15 cellular contexts compared by ENCODE assay signal in genomic region chr6:170003027-170003426, GRCh38.
A peak's percentile ranks its signal among the peaks of the same experiment; 100 is the strongest.
DNase-seq lines count a peak whose midpoint lies in the region; ATAC-seq and TF ChIP-seq lines count a peak whose summit lies in the region.
"Had no signal": no experiment of that assay in that cellular context is flagged by ENCODE, and none has a peak within 500 bp of the region (broad histone marks: within the 10 kb centered on the region; RNA-seq: fewer than 3 reads in every experiment).

No MANE protein-coding gene starts in this region.

- peaks cover 33% of the 10 kb centered on the region for H3K9me3 Mint-ChIP-seq in activated naive CD4-positive, alpha-beta T cell treated with anti-CD3 and anti-CD28 coated beads for 36 hours

- H3K27ac ChIP-seq in PC-9, result no peak overlapping the region
- H3K27ac ChIP-seq in lower lobe of right lung, result no peak overlapping the region

- H3K4me1 Mint-ChIP-seq in activated naive CD4-positive, alpha-beta T cell treated with anti-CD3 and anti-CD28 coated beads for 36 hours (ENCODE audit: low read depth), result peaks cover 7% of the 10 kb centered on the region
- H3K4me1 Mint-ChIP-seq: activated T-helper 17 cell treated with anti-CD3 and anti-CD28 coated beads, Interleukin-2, amount 50 U/mL, for 72 hours had no signal

- no peak for ATAC-seq in lower lobe of right lung
- ATAC-seq: activated T-helper 17 cell treated with anti-CD3 and anti-CD28 coated beads, Interleukin-2, amount 50 U/mL, for 72 hours; esophagus mucosa; WTC11 had no signal

- H3K36me3 ChIP-seq in BE2C, result no peaks in the 10 kb centered on the region
- H3K36me3 ChIP-seq in PC-9 (ENCODE audit: low read depth), result no peaks in the 10 kb centered on the region
- H3K36me3 ChIP-seq in lower lobe of right lung, result no peaks in the 10 kb centered on the region

- no peak overlapping the region for H2AFZ ChIP-seq in PC-9

- H3K27ac Mint-ChIP-seq in activated naive CD4-positive, alpha-beta T cell treated with anti-CD3 and anti-CD28 coated beads for 36 hours, result no peak overlapping the region
- H3K27ac Mint-ChIP-seq: activated T-helper 17 cell treated with anti-CD3 and anti-CD28 coated beads, Interleukin-2, amount 50 U/mL, for 72 hours; T-helper 1 cell treated with Interleukin-12 subunit alpha and Interleukin-12 subunit beta and Interleukin-4 antibody, amounts not matched to agents 30 μg/mL and 1 μg/mL, for 36 hours; WTC11 had no signal

- no peaks in the 10 kb centered on the region for H3K9me2 ChIP-seq in PC-9 (ENCODE audit: insufficient read depth)

- intact Hi-C loops in PC-9 (cut with micrococcal nuclease; ENCODE audit: unreplicated experiment), result no loop called here
- intact Hi-C loops in lower lobe of right lung (cut with DNase I), result no loop called here
- intact Hi-C loops in activated naive CD4-positive, alpha-beta T cell treated with anti-CD3 and anti-CD28 coated beads for 36 hours (cut with micrococcal nuclease), result no loop called here

- POLR2A ChIA-PET in PC-9 (lab: Charles Lee; ENCODE audit: unreplicated experiment), result no interaction called here

- TF ChIP-seq CTCF in BE2C (IDR thresholded peaks at IDR 0.05; ENCODE audit: low read depth, low read length), result peak; percentile 46
- peak; percentile 39; the same call in 2 of the 3 replicates for TF ChIP-seq CTCF in GM12872 (IDR thresholded peaks at IDR 0.05; ENCODE audit: insufficient read depth, low read depth, low read length)
- peak; percentile 39; the same call in 1 of the 2 replicates for TF ChIP-seq CTCF in PC-9 (conservative IDR thresholded peaks at IDR 0.05)
- peak; percentile 17 for TF ChIP-seq CTCF in lower lobe of right lung (IDR thresholded peaks at IDR 0.05)

- H3K9me3 ChIP-seq in BE2C (no peaks in the 10 kb centered on the region), PC-9 (ENCODE audit: insufficient read depth, low read depth) (no peaks in the 10 kb centered on the region), lower lobe of right lung (peaks cover 11% of the 10 kb centered on the region)

- H3K4me3 Mint-ChIP-seq in activated naive CD4-positive, alpha-beta T cell treated with anti-CD3 and anti-CD28 coated beads for 36 hours, result no peak overlapping the region
- H3K4me3 Mint-ChIP-seq: activated T-helper 17 cell treated with anti-CD3 and anti-CD28 coated beads, Interleukin-2, amount 50 U/mL, for 72 hours; T-helper 1 cell treated with Interleukin-12 subunit alpha and Interleukin-12 subunit beta and Interleukin-4 antibody, amounts not matched to agents 30 μg/mL and 1 μg/mL, for 36 hours; WTC11 had no signal

- no peaks in the 10 kb centered on the region for H4K20me1 ChIP-seq in PC-9 (ENCODE audit: insufficient read depth)

- CTCF ChIA-PET in PC-9 (lab: Charles Lee), result no interaction called here
- CTCF ChIA-PET in activated naive CD4-positive, alpha-beta T cell treated with anti-CD3 and anti-CD28 coated beads for 36 hours (lab: Charles Lee), result no interaction called here

- no peak overlapping the region for H3K4me2 ChIP-seq in PC-9

- no peaks in the 10 kb centered on the region for H3K27me3 ChIP-seq in BE2C
- peaks cover 22% of the 10 kb centered on the region for H3K27me3 ChIP-seq in PC-9 (ENCODE audit: insufficient read depth, low read depth)
- peaks cover 2% of the 10 kb centered on the region for H3K27me3 ChIP-seq in lower lobe of right lung (ENCODE audit: low read depth)

- H3K36me3 Mint-ChIP-seq in activated naive CD4-positive, alpha-beta T cell treated with anti-CD3 and anti-CD28 coated beads for 36 hours (ENCODE audit: low read depth), result peaks cover 12% of the 10 kb centered on the region

- BruUV-seq in PC-9 (replicated peaks; lab: Mats Ljungman, UMichigan), result no TSS peak

- DNase-seq in BE2C, result no peak
- no peak for DNase-seq in PC-9
- DNase-seq in lower lobe of right lung, result no peak
- no peak for DNase-seq in OCI-M2 (lab: John Stamatoyannopoulos, UW; ENCODE audit: unreplicated experiment)
- DNase-seq in kidney glomerular epithelial cell (lab: John Stamatoyannopoulos, UW), result no peak
- DNase-seq in activated naive CD4-positive, alpha-beta T cell treated with anti-CD3 and anti-CD28 coated beads for 36 hours, result no peak
- DNase-seq: IMR-90, NCI-H187 treated with DMSO at 0.1 percent for 48 hours, NCI-H446, SIG-M5 had no signal

- H3K4me1 ChIP-seq in BE2C (peaks cover 5% of the 10 kb centered on the region), PC-9 (replicated peaks; ENCODE audit: insufficient read depth) (no peaks in the 10 kb centered on the region), lower lobe of right lung (no peaks in the 10 kb centered on the region)

- H3F3A ChIP-seq in PC-9 (ENCODE audit: insufficient read depth, low read depth), result no peaks in the 10 kb centered on the region

- H3K4me3 ChIP-seq in BE2C (ENCODE audit: low read depth, low read length), result no peak overlapping the region
- no peak overlapping the region for H3K4me3 ChIP-seq in PC-9
- H3K4me3 ChIP-seq in lower lobe of right lung, result no peak overlapping the region

- no peaks in the 10 kb centered on the region for H3K79me2 ChIP-seq in PC-9 (ENCODE audit: low read depth)

- no peaks in the 10 kb centered on the region for H3K27me3 Mint-ChIP-seq in activated naive CD4-positive, alpha-beta T cell treated with anti-CD3 and anti-CD28 coated beads for 36 hours (ENCODE audit: low read depth)
- H3K27me3 Mint-ChIP-seq: activated T-helper 17 cell treated with anti-CD3 and anti-CD28 coated beads, Interleukin-2, amount 50 U/mL, for 72 hours had no signal
